In genomic region chr9:136854113-136854841, GRCh38 we compare ENCODE assay signal across 15 cellular contexts. TPM values are rescaled to one million over a fixed set of nuclear protein-coding genes. Genes with fewer than 3 reads are reported as not detected.
DNase-seq lines count a peak whose midpoint lies in the region; ATAC-seq, FAIRE-seq and TF ChIP-seq lines count a peak whose summit lies in the region.
"Had no signal": no experiment of that assay in that cellular context is flagged by ENCODE, and none has a peak within 500 bp of the region (broad histone marks: within the 10 kb centered on the region; RNA-seq: fewer than 3 reads in every experiment).

No MANE protein-coding gene starts in this region.

- no peaks in the 10 kb centered on the region for H3K27me3 ChIP-seq in cardiac muscle cell
- H3K27me3 ChIP-seq: suprapubic skin had no signal

- FAIRE-seq in H54 (lab: Jason Lieb, UNC) = no peak
- FAIRE-seq: bronchial epithelial cell had no signal

- H3K9me3 Mint-ChIP-seq in stimulated activated naive B cell treated with anti-CD40 and anti-IgM and Interleukin-4, amounts not matched to agents 10 μg/mL and 1 μg/mL and 100 μg/mL, for 72 hours = no peaks in the 10 kb centered on the region
- H3K9me3 Mint-ChIP-seq: IgD-negative memory B cell, mesothelial cell of epicardium had no signal

- H3K4me3 ChIP-seq in cardiac muscle cell = no peak overlapping the region
- H3K4me3 ChIP-seq: suprapubic skin had no signal

- peaks cover 11 to 17% of the 10 kb centered on the region in 2 donors for H3K36me3 Mint-ChIP-seq in stimulated activated naive B cell treated with anti-CD40 and anti-IgM and Interleukin-4, amounts not matched to agents 10 μg/mL and 1 μg/mL and 100 μg/mL, for 72 hours
- H3K36me3 Mint-ChIP-seq: IgD-negative memory B cell, mesothelial cell of epicardium had no signal

- intact Hi-C loops in Right ventricle myocardium inferior (cut with DNase I) (no loop called here), left ventricle myocardium superior (cut with micrococcal nuclease) (no loop called here)

- peaks cover 5% of the 10 kb centered on the region for H3K4me1 ChIP-seq in cardiac muscle cell (ENCODE audit: low read depth)

- H3K4me3 Mint-ChIP-seq in stimulated activated naive B cell treated with anti-CD40 and anti-IgM and Interleukin-4, amounts not matched to agents 10 μg/mL and 1 μg/mL and 100 μg/mL, for 72 hours = no peak overlapping the region
- H3K4me3 Mint-ChIP-seq: mesothelial cell of epicardium had no signal

- DNase-seq in cardiac muscle cell (ENCODE audit: low read depth in 1 of 2, low spot score in 1 of 2) = no peak
- DNase-seq in Right ventricle myocardium inferior (ENCODE audit: missing footprints) = no peak
- DNase-seq in left ventricle myocardium superior = peak; percentile 32
- DNase-seq in stimulated activated naive B cell treated with anti-CD40 and anti-IgM and Interleukin-4, amounts not matched to agents 10 μg/mL and 1 μg/mL and 100 μg/mL, for 72 hours = no peak
- DNase-seq in H54 (ENCODE audit: insufficient read length, low spot score) = no peak
- DNase-seq: activated CD4-positive, alpha-beta T cell treated with anti-CD3 and anti-CD28 coated beads for 4 hours; NCI-H2081; NCI-H524 treated with DMSO at 0.1 percent for 48 hours; stimulated activated CD4-positive, alpha-beta T cell treated with anti-CD3 and anti-CD28 coated beads, Interleukin-2, amount 100 ng/mL, for 48 hours; T1000 had no signal

- peaks cover 9% of the 10 kb centered on the region for H3K36me3 ChIP-seq in cardiac muscle cell

- ATAC-seq in Right ventricle myocardium inferior (no peak), left ventricle myocardium superior (no peak), GM18867 (IDR thresholded peaks at IDR 0.05; ENCODE audit: unreplicated experiment) (no peak)
- ATAC-seq in stimulated activated naive B cell treated with anti-CD40 and anti-IgM and Interleukin-4, amounts not matched to agents 10 μg/mL and 1 μg/mL and 100 μg/mL, for 72 hours (replicated peaks) = no peak

- H3K4me1 Mint-ChIP-seq in stimulated activated naive B cell treated with anti-CD40 and anti-IgM and Interleukin-4, amounts not matched to agents 10 μg/mL and 1 μg/mL and 100 μg/mL, for 72 hours = peaks cover 8 to 14% of the 10 kb centered on the region in 2 donors

- H3K27me3 Mint-ChIP-seq in stimulated activated naive B cell treated with anti-CD40 and anti-IgM and Interleukin-4, amounts not matched to agents 10 μg/mL and 1 μg/mL and 100 μg/mL, for 72 hours = no peaks in the 10 kb centered on the region
- H3K27me3 Mint-ChIP-seq: IgD-negative memory B cell had no signal

- H3K27ac Mint-ChIP-seq in stimulated activated naive B cell treated with anti-CD40 and anti-IgM and Interleukin-4, amounts not matched to agents 10 μg/mL and 1 μg/mL and 100 μg/mL, for 72 hours = peak overlapping the region; percentile 82
- H3K27ac Mint-ChIP-seq: mesothelial cell of epicardium had no signal

- TF ChIP-seq CTCF in cardiac muscle cell (IDR thresholded peaks at IDR 0.05; ENCODE audit: low read depth, low read length) = no peak

- peak overlapping the region; percentile 34 for H3K27ac ChIP-seq in cardiac muscle cell
- H3K27ac ChIP-seq: suprapubic skin had no signal

- no peak for TF ChIP-seq POLR2A in H54 (IDR thresholded peaks at IDR 0.05; ENCODE audit: low read depth, low read length)

- no peaks in the 10 kb centered on the region for H3K9me3 ChIP-seq in cardiac muscle cell (ENCODE audit: low read depth)
- H3K9me3 ChIP-seq: suprapubic skin had no signal

RNA-seq across cellular contexts. Expression of gene MAMDC4, which starts 2.1 kb away (rescaled TPM):
- total RNA-seq in cardiac muscle cell = 22.2 and 29.7 TPM in 2 replicates
- 8.7 and 17.8 TPM in 2 replicates for polyA plus RNA-seq in cardiac muscle cell
- total RNA-seq in Right ventricle myocardium inferior = 12.8 TPM
- total RNA-seq in left ventricle myocardium superior = 12.9 TPM

RNA-seq across cellular contexts. Expression of gene PHPT1, which starts 5.1 kb away (rescaled TPM):
- total RNA-seq in cardiac muscle cell (185 and 235 TPM in 2 replicates), Right ventricle myocardium inferior (358 TPM), left ventricle myocardium superior (357 TPM)
- 557 and 565 TPM in 2 replicates for polyA plus RNA-seq in cardiac muscle cell

RNA-seq across cellular contexts. Expression of gene EDF1, which starts 11.8 kb away (rescaled TPM):
- total RNA-seq in cardiac muscle cell = 741 and 1,028 TPM in 2 replicates
- 496 and 793 TPM in 2 replicates for polyA plus RNA-seq in cardiac muscle cell
- 358 TPM for total RNA-seq in Right ventricle myocardium inferior
- 354 TPM for total RNA-seq in left ventricle myocardium superior

RNA-seq across cellular contexts. Expression of gene AJM1, which starts 12.0 kb away (rescaled TPM):
- total RNA-seq in cardiac muscle cell = 8.5 and 12.2 TPM in 2 replicates
- polyA plus RNA-seq in cardiac muscle cell = 8.7 and 12.1 TPM in 2 replicates
- total RNA-seq in Right ventricle myocardium inferior = 8.6 TPM
- total RNA-seq in left ventricle myocardium superior = 9.1 TPM

RNA-seq across cellular contexts. Expression of gene TRAF2, which starts 32.0 kb away (rescaled TPM):
- total RNA-seq in cardiac muscle cell = 20.0 and 25.6 TPM in 2 replicates
- polyA plus RNA-seq in cardiac muscle cell = 37.2 and 45.6 TPM in 2 replicates
- 12.6 TPM for total RNA-seq in Right ventricle myocardium inferior
- total RNA-seq in left ventricle myocardium superior = 11.4 TPM
